18 cellular contexts compared by ENCODE assay signal in genomic region chr3:43176666-43177065, GRCh38.
DNase-seq lines count a peak whose midpoint lies in the region; ATAC-seq and TF ChIP-seq lines count a peak whose summit lies in the region.
"Had no signal": no experiment of that assay in that cellular context is flagged by ENCODE, and none has a peak within 500 bp of the region (broad histone marks: within the 10 kb centered on the region; RNA-seq: fewer than 3 reads in every experiment).

No MANE protein-coding gene starts in this region.

- H3K9me3 Mint-ChIP-seq in type B pancreatic cell = peaks cover 15% of the 10 kb centered on the region

- H3K27me3 ChIP-seq in right atrium auricular region = no peaks in the 10 kb centered on the region
- H3K27me3 ChIP-seq in PC-3 (ENCODE audit: low read length) = no peaks in the 10 kb centered on the region
- H3K27me3 ChIP-seq: foreskin keratinocyte, pancreas, spleen had no signal

- H3K4me1 ChIP-seq in right atrium auricular region = peaks cover 0 to 25% of the 10 kb centered on the region in 2 donors
- peaks cover 40% of the 10 kb centered on the region for H3K4me1 ChIP-seq in PC-3 (ENCODE audit: insufficient read depth, low read length)

- H3K79me2 ChIP-seq in PC-3 (ENCODE audit: low read length) = no peaks in the 10 kb centered on the region

- H3K4me3 Mint-ChIP-seq in type B pancreatic cell = no peak overlapping the region

- peaks cover 22% of the 10 kb centered on the region for H3K4me1 Mint-ChIP-seq in type B pancreatic cell (ENCODE audit: unreplicated experiment)

- CTCF ChIA-PET in PC-3 (lab: Charles Lee) = no interaction called here

- H3K27me3 Mint-ChIP-seq in type B pancreatic cell = peaks cover 4% of the 10 kb centered on the region

- POLR2A ChIA-PET in PC-3 (lab: Charles Lee; ENCODE audit: unreplicated experiment) = no interaction called here

- H3K9me2 ChIP-seq in PC-3 (replicated peaks; ENCODE audit: low read length) = no peaks in the 10 kb centered on the region

- no peaks in the 10 kb centered on the region for H4K20me1 ChIP-seq in PC-3 (ENCODE audit: low read length)

- peak overlapping the region; percentile 32 for H3K27ac Mint-ChIP-seq in type B pancreatic cell

- H3K27ac ChIP-seq in right atrium auricular region (no peak overlapping the region), PC-3 (ENCODE audit: low read length) (peak overlapping the region; percentile 99)
- H3K27ac ChIP-seq: foreskin keratinocyte, KMS-11, pancreas had no signal

- TF ChIP-seq CTCF in right atrium auricular region (IDR thresholded peaks at IDR 0.05) (no peak), PC-3 (conservative IDR thresholded peaks at IDR 0.05; ENCODE audit: low read depth, low read length) (no peak), type B pancreatic cell (conservative IDR thresholded peaks at IDR 0.05) (no peak)

- ATAC-seq in Right ventricle myocardium superior (ENCODE audit: poor library complexity) (peak; percentile 61), PC-3 (no peak)
- ATAC-seq: foreskin keratinocyte, pancreas had no signal

- DNase-seq in Right ventricle myocardium superior (no peak), right atrium auricular region (ENCODE audit: low spot score) (no peak), PC-3 (no peak), foreskin melanocyte (peak; percentile 19), type B pancreatic cell (ENCODE audit: extremely low spot score, unreplicated experiment) (no peak), NCI-H2081 (lab: John Stamatoyannopoulos, UW) (no peak), DMS53 treated with DMSO at 0.1 percent for 48 hours (lab: John Stamatoyannopoulos, UW; ENCODE audit: unreplicated experiment) (no peak), NCI-H2227 treated with DMSO at 0.1 percent for 48 hours (lab: John Stamatoyannopoulos, UW) (no peak)
- DNase-seq: activated CD4-positive, alpha-beta T cell treated with anti-CD3 and anti-CD28 coated beads, Interleukin-2, amount 50 U/mL, for 4 hours; activated effector memory CD4-positive, alpha-beta T cell treated with Interleukin-2 at 50 U/mL for 16 hours; DMS53; effector CD8-positive, alpha-beta T cell; foreskin keratinocyte; midbrain; NCI-H1436 treated with DMSO at 0.1 percent for 48 hours; pancreas; spleen had no signal

- H3K4me3 ChIP-seq in right atrium auricular region (no peak overlapping the region), PC-3 (ENCODE audit: low read length) (no peak overlapping the region)
- H3K4me3 ChIP-seq: pancreas, spleen had no signal

- H3K36me3 ChIP-seq in right atrium auricular region (no peaks in the 10 kb centered on the region), PC-3 (ENCODE audit: low read depth, low read length) (peaks cover 10% of the 10 kb centered on the region; the same call in 1 of the 2 replicates)
- H3K36me3 ChIP-seq: pancreas, spleen had no signal

- intact Hi-C loops in Right ventricle myocardium superior (cut with DNase I) (no loop called here), PC-3 (cut with micrococcal nuclease) (loop anchor here (5.0 kb wide), 1 partner anchor 36 kb away; no protein-coding TSS in a partner anchor)

- peaks cover 0 to 9% of the 10 kb centered on the region in 2 donors for H3K9me3 ChIP-seq in right atrium auricular region
- H3K9me3 ChIP-seq in PC-3 (ENCODE audit: low read length) = peaks cover 11% of the 10 kb centered on the region
- H3K9me3 ChIP-seq: pancreas had no signal

- H3K4me2 ChIP-seq in PC-3 (ENCODE audit: low read length) = no peak overlapping the region
- H3K4me2 ChIP-seq: KMS-11 had no signal

- BruUV-seq in PC-3 (replicated peaks; lab: Mats Ljungman, UMichigan) = no TSS peak

- no peak overlapping the region for H2AFZ ChIP-seq in PC-3 (ENCODE audit: low read length)

- peaks cover 14% of the 10 kb centered on the region for H3F3A ChIP-seq in PC-3 (ENCODE audit: low read length, unreplicated experiment)

- no peaks in the 10 kb centered on the region for H3K36me3 Mint-ChIP-seq in type B pancreatic cell

- H3K9ac ChIP-seq in PC-3 (ENCODE audit: low read length) = no peak overlapping the region; the same call in 1 of the 2 replicates
- H3K9ac ChIP-seq: KMS-11 had no signal
